In the genomic region with DNA sequence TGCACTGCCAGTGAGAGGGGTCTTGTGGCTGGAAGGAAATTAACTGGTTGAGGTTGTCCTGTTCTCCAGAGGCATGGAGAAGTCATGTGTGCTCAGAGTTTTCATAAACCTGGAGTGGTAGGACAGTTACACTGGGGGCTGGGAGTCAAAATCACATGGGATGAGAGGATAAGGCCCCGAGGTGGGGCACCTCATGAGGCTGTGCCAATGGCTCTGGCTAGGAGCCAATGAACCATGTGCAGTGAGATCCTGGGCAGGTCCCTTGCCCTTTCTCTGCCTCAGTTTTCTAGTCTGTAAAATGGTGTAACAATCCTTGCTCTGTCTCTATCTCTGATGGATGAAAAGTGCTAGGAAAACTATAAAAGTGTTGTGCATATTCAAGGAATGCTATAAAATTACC, we compare ENCODE assay signal across 28 cellular contexts. TPM values are rescaled to one million over a fixed set of nuclear protein-coding genes. Genes with fewer than 3 reads are reported as not detected.
DNase-seq lines count a peak whose midpoint lies in the region; ATAC-seq and TF ChIP-seq lines count a peak whose summit lies in the region.
"Had no signal": no experiment of that assay in that cellular context is flagged by ENCODE, and none has a peak within 500 bp of the region (broad histone marks: within the 10 kb centered on the region; RNA-seq: fewer than 3 reads in every experiment).

No MANE protein-coding gene starts in this region.

- no peaks in the 10 kb centered on the region; the same call in 1 of the 2 replicates for H4K20me1 ChIP-seq in IMR-90 (ENCODE audit: insufficient read depth, low read length)
- peaks cover 61% of the 10 kb centered on the region for H4K20me1 ChIP-seq in smooth muscle cell (ENCODE audit: low read depth)

- POLR2A ChIA-PET in IMR-90 (lab: Charles Lee; ENCODE audit: unreplicated experiment), result no interaction called here

- H3K79me2 ChIP-seq in smooth muscle cell (ENCODE audit: low read depth), result peaks cover 40% of the 10 kb centered on the region

- TF ChIP-seq RAD21 in IMR-90 (IDR thresholded peaks at IDR 0.05; ENCODE audit: low read length), result no peak

- peaks cover 22% of the 10 kb centered on the region for H3F3A ChIP-seq in smooth muscle cell (ENCODE audit: low read depth)

- peak; percentile 20 for DNase-seq in NCI-H2171 treated with DMSO at 0.1 percent for 48 hours (lab: John Stamatoyannopoulos, UW)
- no peak for DNase-seq in NCI-H2171 (lab: John Stamatoyannopoulos, UW)
- DNase-seq in IMR-90, result no peak
- DNase-seq in glutamatergic neuron, result no peak
- no peak for DNase-seq in smooth muscle cell (lab: John Stamatoyannopoulos, UW; ENCODE audit: unreplicated experiment)
- DNase-seq in type B pancreatic cell (ENCODE audit: extremely low spot score, unreplicated experiment), result no peak
- DNase-seq in AG08396 (ENCODE audit: low spot score), result no peak
- DNase-seq: activated CD4-positive, alpha-beta memory T cell treated with anti-CD3 and anti-CD28 coated beads, Interleukin-2, amount 10 ng/mL, durations not matched to agents 7 days and 5 days; activated CD4-positive, alpha-beta T cell treated with anti-CD3 and anti-CD28 coated beads for 1 hour; activated effector memory CD4-positive, alpha-beta T cell treated with Interleukin-2 at 50 U/mL for 16 hours; aorta; CD4-positive, alpha-beta memory T cell; dorsolateral prefrontal cortex; hypothalamus; immature natural killer cell; midbrain; naive thymus-derived CD8-positive, alpha-beta T cell; NCI-H1092 treated with DMSO at 0.1 percent for 48 hours; NCI-H2029; spleen had no signal

- H3K27me3 ChIP-seq in IMR-90 (ENCODE audit: control insufficient read depth, insufficient read depth, low read length), result no peaks in the 10 kb centered on the region
- no peaks in the 10 kb centered on the region for H3K27me3 ChIP-seq in smooth muscle cell (ENCODE audit: low read depth)
- H3K27me3 ChIP-seq: dorsolateral prefrontal cortex, spleen, vagina had no signal

- intact Hi-C loops in IMR-90 (cut with micrococcal nuclease), result no loop called here

- peak overlapping the region; percentile 80; the same call in 2 of the 3 replicates for H2BK15ac ChIP-seq in IMR-90 (ENCODE audit: low read depth, low read length)

- no peak overlapping the region for H2AK9ac ChIP-seq in IMR-90 (replicated peaks; ENCODE audit: low read depth, low read length, poor library complexity)

- H3K27ac ChIP-seq in IMR-90 (ENCODE audit: insufficient read depth, low read length) (no peak overlapping the region), smooth muscle cell (ENCODE audit: low read depth) (peak overlapping the region; percentile 29)
- H3K27ac ChIP-seq: GM23248, SK-N-MC, vagina had no signal

- peaks cover 27% of the 10 kb centered on the region for H3K9me1 ChIP-seq in IMR-90 (ENCODE audit: insufficient read depth, low read length)

- H3K36me3 ChIP-seq in IMR-90 (ENCODE audit: control insufficient read depth, insufficient read depth, low read length) (peaks cover 2% of the 10 kb centered on the region; the same call in 1 of the 2 replicates), smooth muscle cell (ENCODE audit: low read depth) (no peaks in the 10 kb centered on the region)
- H3K36me3 ChIP-seq: vagina had no signal

- H3K9me3 ChIP-seq in IMR-90 (ENCODE audit: control insufficient read depth, insufficient read depth, low read length), result no peaks in the 10 kb centered on the region
- H3K9me3 ChIP-seq in smooth muscle cell (replicated peaks; ENCODE audit: low read depth), result no peaks in the 10 kb centered on the region
- H3K9me3 ChIP-seq: spleen, vagina had no signal

- H3K36me3 Mint-ChIP-seq in glutamatergic neuron (ENCODE audit: unreplicated experiment) (no peaks in the 10 kb centered on the region), type B pancreatic cell (no peaks in the 10 kb centered on the region)
- H3K36me3 Mint-ChIP-seq: activated naive CD8-positive, alpha-beta T cell; CD4-positive, alpha-beta memory T cell; immature natural killer cell had no signal

- H4K8ac ChIP-seq in IMR-90 (ENCODE audit: low read depth in 2 of 2, low read length in 2 of 2), result peak overlapping the region; percentile 43 to 44; a peak in 2 of 4 replicates

- H3K23ac ChIP-seq in IMR-90 (ENCODE audit: low read depth, low read length), result no peak overlapping the region; the same call in 1 of the 2 replicates

- dilution Hi-C loops in IMR-90 (cut with HindIII; ENCODE audit: low sequenced_read_pairs, unreplicated experiment), result no loop called here

- H3K4ac ChIP-seq in IMR-90 (ENCODE audit: low read depth, low read length), result peak overlapping the region; percentile 86

- peak overlapping the region; percentile 80; the same call in 1 of the 2 replicates for H2AK5ac ChIP-seq in IMR-90 (ENCODE audit: low read depth, low read length)

- H2BK120ac ChIP-seq in IMR-90 (ENCODE audit: low read depth, low read length), result peak overlapping the region; percentile 46

- H4K5ac ChIP-seq in IMR-90 (ENCODE audit: low read depth, low read length), result no peak overlapping the region

- H2BK5ac ChIP-seq in IMR-90 (ENCODE audit: low read depth, low read length, poor library complexity, severe bottlenecking), result no peak overlapping the region

- no peak overlapping the region for H3K56ac ChIP-seq in IMR-90 (ENCODE audit: extremely low read depth, insufficient read depth, low read length)

- no peak overlapping the region; the same call in 1 of the 2 replicates for H3K18ac ChIP-seq in IMR-90 (ENCODE audit: low read depth, low read length)

- peak overlapping the region; percentile 83 for H2BK20ac ChIP-seq in IMR-90 (ENCODE audit: low read depth, low read length)

- H3K4me3 ChIP-seq in IMR-90 (ENCODE audit: insufficient read depth, low read depth, low read length) (no peak overlapping the region), smooth muscle cell (no peak overlapping the region)
- H3K4me3 ChIP-seq: dorsolateral prefrontal cortex, GM23248, SK-N-MC, spleen, vagina had no signal

- H3K4me2 ChIP-seq in IMR-90 (ENCODE audit: low read depth, low read length) (no peak overlapping the region), smooth muscle cell (no peak overlapping the region)

- in situ Hi-C loops in IMR-90 (cut with MboI; ENCODE audit: low sequenced_read_pairs), result no loop called here

- no peak for ATAC-seq in IMR-90 (ENCODE audit: low read depth)
- ATAC-seq in HG02870 (IDR thresholded peaks at IDR 0.05; ENCODE audit: unreplicated experiment), result no peak
- ATAC-seq: left lobe of liver; naive thymus-derived CD8-positive, alpha-beta T cell had no signal

- H3K27ac Mint-ChIP-seq in glutamatergic neuron (ENCODE audit: unreplicated experiment) (peak overlapping the region; percentile 89), type B pancreatic cell (no peak overlapping the region)
- H3K27ac Mint-ChIP-seq: activated CD4-positive, alpha-beta memory T cell treated with anti-CD3 and anti-CD28 coated beads, Interleukin-2, amount 10 ng/mL, durations not matched to agents 7 days and 5 days; activated naive CD8-positive, alpha-beta T cell; CD4-positive, alpha-beta memory T cell; immature natural killer cell; T-helper 1 cell treated with Interleukin-12 subunit alpha and Interleukin-12 subunit beta and Interleukin-4 antibody, amounts not matched to agents 30 μg/mL and 1 μg/mL, for 36 hours had no signal

- 0 out of 2 replicates have a peak overlapping the region, but pooled peaks have one; percentile 30 for H3K14ac ChIP-seq in IMR-90 (replicated peaks; ENCODE audit: low read depth, low read length)

- H3K9me3 Mint-ChIP-seq in glutamatergic neuron (ENCODE audit: unreplicated experiment) (peaks cover 15% of the 10 kb centered on the region), type B pancreatic cell (no peaks in the 10 kb centered on the region)
- H3K9me3 Mint-ChIP-seq: activated CD4-positive, alpha-beta memory T cell treated with anti-CD3 and anti-CD28 coated beads, Interleukin-2, amount 10 ng/mL, durations not matched to agents 7 days and 5 days; central memory CD8-positive, alpha-beta T cell; immature natural killer cell; naive thymus-derived CD8-positive, alpha-beta T cell; T-helper 1 cell treated with Interleukin-12 subunit alpha and Interleukin-12 subunit beta and Interleukin-4 antibody, amounts not matched to agents 30 μg/mL and 1 μg/mL, for 36 hours had no signal

- H3K4me3 Mint-ChIP-seq in glutamatergic neuron (ENCODE audit: unreplicated experiment) (peak overlapping the region; percentile 52), type B pancreatic cell (no peak overlapping the region)
- H3K4me3 Mint-ChIP-seq: activated CD4-positive, alpha-beta memory T cell treated with anti-CD3 and anti-CD28 coated beads, Interleukin-2, amount 10 ng/mL, durations not matched to agents 7 days and 5 days; activated naive CD8-positive, alpha-beta T cell; CD4-positive, alpha-beta memory T cell; central memory CD8-positive, alpha-beta T cell; immature natural killer cell; naive thymus-derived CD8-positive, alpha-beta T cell; T-helper 1 cell treated with Interleukin-12 subunit alpha and Interleukin-12 subunit beta and Interleukin-4 antibody, amounts not matched to agents 30 μg/mL and 1 μg/mL, for 36 hours had no signal

- peaks cover 4 to 6% of the 10 kb centered on the region in 2 experiments; a peak in 2 of 4 replicates for H3K79me1 ChIP-seq in IMR-90 (ENCODE audit: low read depth in 1 of 2, low read length in 2 of 2)

- H3K27me3 Mint-ChIP-seq in glutamatergic neuron (ENCODE audit: unreplicated experiment) (peaks cover 13% of the 10 kb centered on the region), type B pancreatic cell (no peaks in the 10 kb centered on the region)

- peaks cover 40% of the 10 kb centered on the region for H3K4me1 ChIP-seq in IMR-90 (ENCODE audit: control insufficient read depth, insufficient read depth, low read length)
- peaks cover 15% of the 10 kb centered on the region for H3K4me1 ChIP-seq in smooth muscle cell (ENCODE audit: low read depth)

- H2AFZ ChIP-seq in IMR-90 (replicated peaks; ENCODE audit: low read length, poor library complexity) (no peak overlapping the region), smooth muscle cell (ENCODE audit: low read depth) (no peak overlapping the region)
- H2AFZ ChIP-seq: GM23248 had no signal

- H3K4me1 Mint-ChIP-seq in glutamatergic neuron (ENCODE audit: low read depth, unreplicated experiment), result peaks cover 54% of the 10 kb centered on the region
- H3K4me1 Mint-ChIP-seq in type B pancreatic cell (ENCODE audit: unreplicated experiment), result peaks cover 46% of the 10 kb centered on the region
- H3K4me1 Mint-ChIP-seq: activated CD4-positive, alpha-beta memory T cell treated with anti-CD3 and anti-CD28 coated beads, Interleukin-2, amount 10 ng/mL, durations not matched to agents 7 days and 5 days; CD4-positive, alpha-beta memory T cell; central memory CD8-positive, alpha-beta T cell; immature natural killer cell had no signal

- no peak for TF ChIP-seq CTCF in IMR-90 (conservative IDR thresholded peaks at IDR 0.05; ENCODE audit: low read depth, low read length)
- no peak for TF ChIP-seq CTCF in glutamatergic neuron (IDR thresholded peaks at IDR 0.05; ENCODE audit: partially characterized antibody, unreplicated experiment)
- no peak for TF ChIP-seq CTCF in smooth muscle cell (IDR thresholded peaks at IDR 0.05; ENCODE audit: borderline replicate concordance, insufficient read depth, poor library complexity, severe bottlenecking)
- no peak for TF ChIP-seq CTCF in type B pancreatic cell (conservative IDR thresholded peaks at IDR 0.05)

- CTCF ChIA-PET in IMR-90 (lab: Yijun Ruan, JAX), result no interaction called here

- H4K91ac ChIP-seq in IMR-90 (ENCODE audit: insufficient read depth, low read depth, low read length), result peak overlapping the region; percentile 43

- TF ChIP-seq POLR2A in IMR-90 (IDR thresholded peaks at IDR 0.05; ENCODE audit: low read depth, low read length), result no peak

- BruUV-seq in IMR-90 (replicated peaks; lab: Mats Ljungman, UMichigan), result no TSS peak

- no peak overlapping the region for H3K9ac ChIP-seq in IMR-90 (ENCODE audit: low read depth, low read length)
- H3K9ac ChIP-seq in smooth muscle cell (ENCODE audit: low read depth), result no peak overlapping the region
- H3K9ac ChIP-seq: GM23248 had no signal

- no CpG with 5 or more reads among the region's 1 CpG for WGBS in IMR-90 (ENCODE audit: extremely low coverage in 2 of 2, insufficient read length in 1 of 2), 2 experiments
- 94% methylated on average over 1 of the region's 1 CpG for WGBS in smooth muscle cell (ENCODE audit: low lambda C conversion rate)

RNA-seq across cellular contexts. Expression of a gene that starts 7.0 kb away (rescaled TPM):
- total RNA-seq in IMR-90 (2012; rRNA removed), result 3.0 and 3.1 TPM in 2 replicates
- polyA plus RNA-seq in IMR-90 (2012; rRNA removed), result 22.6 and 24.8 TPM in 2 replicates
- polyA plus RNA-seq in IMR-90 (2012; cell fraction: cytosol; rRNA removed), result 10.2 and 21.0 TPM in 2 replicates
- 33.0 and 36.8 TPM in 2 replicates for polyA plus RNA-seq in IMR-90 (2012; cell fraction: nucleus; rRNA removed; ENCODE audit: low replicate concordance)
- 16.1 TPM for total RNA-seq in glutamatergic neuron (ENCODE audit: unreplicated experiment)
- 30.5 and 46.4 TPM in 2 replicates for total RNA-seq in smooth muscle cell
- polyA plus RNA-seq in smooth muscle cell, result 34.2 and 36.9 TPM in 2 replicates
- total RNA-seq in type B pancreatic cell (ENCODE audit: low replicate concordance), result 2.8 and 24.5 TPM in 2 replicates
- polyA plus RNA-seq: CD4-positive, alpha-beta memory T cell; immature natural killer cell; naive thymus-derived CD8-positive, alpha-beta T cell had no signal

RNA-seq across cellular contexts. Expression of a gene that starts 27.6 kb away (rescaled TPM):
- total RNA-seq in IMR-90 (2012; rRNA removed), result under 0.01 TPM in 2 replicates
- polyA plus RNA-seq in IMR-90 (2012; rRNA removed), result 0.24 TPM in 2 replicates
- polyA plus RNA-seq in IMR-90 (2012; cell fraction: cytosol; rRNA removed), result 0.02 and 0.04 TPM in 2 replicates
- polyA plus RNA-seq in IMR-90 (2012; cell fraction: nucleus; rRNA removed; ENCODE audit: low replicate concordance), result 0.16 and 0.25 TPM in 2 replicates
- total RNA-seq in glutamatergic neuron (ENCODE audit: unreplicated experiment), result 0.64 TPM
- total RNA-seq in smooth muscle cell, result 6.4 and 8.2 TPM in 2 replicates
- 7.9 and 12.2 TPM in 2 replicates for polyA plus RNA-seq in smooth muscle cell
- 0.17 and 6.1 TPM in 2 replicates for total RNA-seq in type B pancreatic cell (ENCODE audit: low replicate concordance)
- total RNA-seq: CD4-positive, alpha-beta memory T cell; naive thymus-derived CD8-positive, alpha-beta T cell; vagina had no signal
- polyA plus RNA-seq: CD4-positive, alpha-beta memory T cell; immature natural killer cell had no signal
